1 cellular context compared by ENCODE assay signal in genomic region chr6:26390504-26390903, GRCh38.
TF ChIP-seq lines count a peak whose summit lies in the region.

No MANE protein-coding gene starts in this region.

TF ChIP-seq in HepG2, 621 proteins besides CTCF, POLR2A, EP300 and RAD21:
- TF ChIP-seq, protein P1, sequence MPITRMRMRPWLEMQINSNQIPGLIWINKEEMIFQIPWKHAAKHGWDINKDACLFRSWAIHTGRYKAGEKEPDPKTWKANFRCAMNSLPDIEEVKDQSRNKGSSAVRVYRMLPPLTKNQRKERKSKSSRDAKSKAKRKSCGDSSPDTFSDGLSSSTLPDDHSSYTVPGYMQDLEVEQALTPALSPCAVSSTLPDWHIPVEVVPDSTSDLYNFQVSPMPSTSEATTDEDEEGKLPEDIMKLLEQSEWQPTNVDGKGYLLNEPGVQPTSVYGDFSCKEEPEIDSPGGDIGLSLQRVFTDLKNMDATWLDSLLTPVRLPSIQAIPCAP (CRISPR knock-in tag; IDR thresholded peaks at IDR 0.05; ENCODE audit: low read depth) = no peak
- TF ChIP-seq ZNF580 (CRISPR knock-in tag; IDR thresholded peaks at IDR 0.05; ENCODE audit: borderline replicate concordance, low read depth) (no peak), RARG (CRISPR knock-in tag; IDR thresholded peaks at IDR 0.05; ENCODE audit: low read depth) (no peak), CEBPG (CRISPR knock-in tag; IDR thresholded peaks at IDR 0.05) (0 out of 2 replicates have a peak, but pooled peaks have one; percentile 22), CEBPB (IDR thresholded peaks at IDR 0.05; ENCODE audit: borderline replicate concordance, low read depth, low read length) (peak; percentile 52)
- TF ChIP-seq, protein P2, sequence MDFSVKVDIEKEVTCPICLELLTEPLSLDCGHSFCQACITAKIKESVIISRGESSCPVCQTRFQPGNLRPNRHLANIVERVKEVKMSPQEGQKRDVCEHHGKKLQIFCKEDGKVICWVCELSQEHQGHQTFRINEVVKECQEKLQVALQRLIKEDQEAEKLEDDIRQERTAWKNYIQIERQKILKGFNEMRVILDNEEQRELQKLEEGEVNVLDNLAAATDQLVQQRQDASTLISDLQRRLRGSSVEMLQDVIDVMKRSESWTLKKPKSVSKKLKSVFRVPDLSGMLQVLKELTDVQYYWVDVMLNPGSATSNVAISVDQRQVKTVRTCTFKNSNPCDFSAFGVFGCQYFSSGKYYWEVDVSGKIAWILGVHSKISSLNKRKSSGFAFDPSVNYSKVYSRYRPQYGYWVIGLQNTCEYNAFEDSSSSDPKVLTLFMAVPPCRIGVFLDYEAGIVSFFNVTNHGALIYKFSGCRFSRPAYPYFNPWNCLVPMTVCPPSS (IDR thresholded peaks at IDR 0.05) = no peak
